In the genomic region with DNA sequence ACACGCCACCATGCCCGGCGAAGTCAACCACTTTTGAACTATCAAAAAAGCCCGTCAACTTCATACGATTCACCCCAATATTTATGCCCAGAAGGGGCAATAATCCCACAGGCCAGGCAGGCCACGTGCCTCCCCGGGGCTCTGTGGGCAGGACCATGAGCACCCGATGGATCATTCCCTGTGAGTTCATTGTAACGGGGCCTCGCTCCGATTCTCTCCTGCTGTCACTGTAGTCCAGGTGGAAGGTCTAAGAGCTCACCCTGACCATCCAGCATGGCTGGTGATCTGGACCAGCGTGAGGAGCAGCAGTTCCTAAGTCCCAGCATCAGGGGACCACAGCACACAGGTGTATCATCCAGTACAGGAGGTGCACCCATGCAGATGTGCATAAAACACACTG, we compare ENCODE assay signal across 19 cellular contexts.
A peak's percentile ranks its signal among the peaks of the same experiment; 100 is the strongest.
DNase-seq lines count a peak whose midpoint lies in the region; ATAC-seq and TF ChIP-seq lines count a peak whose summit lies in the region.
"Had no signal": no experiment of that assay in that cellular context is flagged by ENCODE, and none has a peak within 500 bp of the region (broad histone marks: within the 10 kb centered on the region; RNA-seq: fewer than 3 reads in every experiment).

No MANE protein-coding gene starts in this region.

- no peak overlapping the region for H3K27ac Mint-ChIP-seq in osteocyte (ENCODE audit: unreplicated experiment)
- H3K27ac Mint-ChIP-seq: CD4-positive, alpha-beta T cell had no signal

- no peak overlapping the region for H3K9ac ChIP-seq in colonic mucosa (ENCODE audit: low read depth in 2 of 2, low read length in 2 of 2)

- in situ Hi-C loops in G401 (cut with HindIII; ENCODE audit: low sequenced_read_pairs), result no loop called here

- TF ChIP-seq CTCF in colonic mucosa (IDR thresholded peaks at IDR 0.05), result no peak
- TF ChIP-seq CTCF in osteocyte (IDR thresholded peaks at IDR 0.05), result no peak
- TF ChIP-seq CTCF in upper lobe of right lung (IDR thresholded peaks at IDR 0.05), result no peak

- intact Hi-C loops in left cardiac atrium (cut with DNase I), result no loop called here
- intact Hi-C loops in Right ventricle myocardium inferior (cut with DNase I), result no loop called here
- intact Hi-C loops in colonic mucosa (cut with DNase I), result no loop called here
- intact Hi-C loops in upper lobe of right lung (cut with DNase I), result no loop called here

- no peaks in the 10 kb centered on the region for H3K36me3 Mint-ChIP-seq in osteocyte (ENCODE audit: unreplicated experiment)

- no peaks in the 10 kb centered on the region for H3K4me1 Mint-ChIP-seq in osteocyte (ENCODE audit: unreplicated experiment)

- DNase-seq in left cardiac atrium (peak; percentile 9), Right ventricle myocardium inferior (ENCODE audit: missing footprints) (no peak), colonic mucosa (peak; percentile 12), osteocyte (ENCODE audit: extremely low spot score, unreplicated experiment) (peak; percentile 60), upper lobe of right lung (no peak), NCI-H2107 (lab: John Stamatoyannopoulos, UW) (no peak), G401 (ENCODE audit: low spot score) (no peak)
- DNase-seq in stimulated activated CD4-positive, alpha-beta T cell treated with anti-CD3 and anti-CD28 coated beads, Interleukin-4, amount 100 ng/mL, for 1 hour, result no peak
- DNase-seq: ACHN; CD4-positive, alpha-beta T cell; DMS79 treated with DMSO at 0.1 percent for 48 hours; GDM1; KG1; NCI-H1092 treated with DMSO at 0.1 percent for 48 hours; NCI-H187; NCI-H2171; NCI-H510A; SIG-M5 had no signal

- H3K27me3 Mint-ChIP-seq in osteocyte (ENCODE audit: unreplicated experiment), result no peaks in the 10 kb centered on the region
- H3K27me3 Mint-ChIP-seq: CD4-positive, alpha-beta T cell had no signal

- H3K36me3 ChIP-seq in colonic mucosa (no peaks in the 10 kb centered on the region), upper lobe of right lung (no peaks in the 10 kb centered on the region)

- H3K4me3 ChIP-seq in colonic mucosa (no peak overlapping the region), upper lobe of right lung (no peak overlapping the region)

- no peaks in the 10 kb centered on the region for H3K27me3 ChIP-seq in colonic mucosa
- H3K27me3 ChIP-seq in upper lobe of right lung, result no peaks in the 10 kb centered on the region

- H3K9me3 ChIP-seq in colonic mucosa (no peaks in the 10 kb centered on the region), upper lobe of right lung (no peaks in the 10 kb centered on the region)

- ATAC-seq in left cardiac atrium (no peak), Right ventricle myocardium inferior (no peak), upper lobe of right lung (peak; percentile 29)

- no peak overlapping the region for H3K27ac ChIP-seq in colonic mucosa
- no peak overlapping the region for H3K27ac ChIP-seq in upper lobe of right lung
- H3K27ac ChIP-seq: HL-60 had no signal

- no peak overlapping the region for H3K4me3 Mint-ChIP-seq in osteocyte (ENCODE audit: unreplicated experiment)
- H3K4me3 Mint-ChIP-seq: CD4-positive, alpha-beta T cell had no signal

- H3K4me1 ChIP-seq in colonic mucosa (no peaks in the 10 kb centered on the region), upper lobe of right lung (no peaks in the 10 kb centered on the region)

- H3K9me3 Mint-ChIP-seq in osteocyte (ENCODE audit: unreplicated experiment), result peaks cover 5% of the 10 kb centered on the region
- H3K9me3 Mint-ChIP-seq: CD4-positive, alpha-beta T cell had no signal

Comparison
In these comparisons a context has a peak if more than half of its experiments do, and no peak if none do; other contexts are left out.
1. DNase-seq: peak in left cardiac atrium (single experiment), colonic mucosa (single experiment) and osteocyte (single experiment); none in Right ventricle myocardium inferior (single experiment), upper lobe of right lung (single experiment), NCI-H2107 (single experiment), stimulated activated CD4-positive, alpha-beta T cell treated with anti-CD3 and anti-CD28 coated beads, Interleukin-4, amount 100 ng/mL, for 1 hour (single experiment) and G401 (single experiment).